ENCODE assay signal across 8 cellular contexts in the genomic region with DNA sequence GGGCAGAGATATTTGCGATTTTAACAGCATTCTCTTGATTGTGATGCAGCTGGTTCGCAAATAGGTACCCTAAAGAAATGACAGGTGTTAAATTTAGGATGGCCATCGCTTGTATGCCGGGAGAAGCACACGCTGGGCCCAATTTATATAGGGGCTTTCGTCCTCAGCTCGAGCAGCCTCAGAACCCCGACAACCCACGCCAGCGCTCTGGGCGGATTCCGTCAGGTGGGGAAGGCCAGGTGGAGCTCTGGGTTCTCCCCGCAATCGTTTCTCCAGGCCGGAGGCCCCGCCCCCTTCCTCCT. TPM values are rescaled to one million over a fixed set of nuclear protein-coding genes. Genes with fewer than 3 reads are reported as not detected.
A peak's percentile ranks its signal among the peaks of the same experiment; 100 is the strongest.
DNase-seq lines count a peak whose midpoint lies in the region; ATAC-seq and TF ChIP-seq lines count a peak whose summit lies in the region.

No MANE protein-coding gene starts in this region.

- H3K27me3 Mint-ChIP-seq in naive B cell: no peaks in the 10 kb centered on the region

- H3K4me1 Mint-ChIP-seq in naive B cell: peaks cover 26 to 31% (median 29%) of the 10 kb centered on the region in 3 donors

- H4K20me1 ChIP-seq in KMS-11 (ENCODE audit: insufficient read depth): no peaks in the 10 kb centered on the region

- peak overlapping the region; percentile 84 for H3K27ac ChIP-seq in KMS-11
- peak overlapping the region; percentile 87 for H3K27ac ChIP-seq in cingulate gyrus (ENCODE audit: low read depth, low read length)

- H2AFZ ChIP-seq in KMS-11 (ENCODE audit: low read depth): peak overlapping the region; percentile 64; the same call in 1 of the 2 replicates

- TF ChIP-seq CTCF in AG04449 (IDR thresholded peaks at IDR 0.05; ENCODE audit: insufficient read depth, low read length, missing control alignments) (no peak), KMS-11 (conservative IDR thresholded peaks at IDR 0.05; ENCODE audit: low read depth, low read length) (no peak)

- H3K4me3 Mint-ChIP-seq in naive B cell: peak overlapping the region; percentile 91 to 99 (median 98)

- ATAC-seq in naive B cell (ENCODE audit: low read depth in 2 of 2): no peak
- no peak for ATAC-seq in HG02759 (IDR thresholded peaks at IDR 0.05; ENCODE audit: unreplicated experiment)
- ATAC-seq in HG02588 (IDR thresholded peaks at IDR 0.05; ENCODE audit: unreplicated experiment): no peak

- H3K9ac ChIP-seq in KMS-11: peak overlapping the region; percentile 75; the same call in 1 of the 2 replicates

- peaks cover 34% of the 10 kb centered on the region for H3K79me2 ChIP-seq in KMS-11 (ENCODE audit: insufficient read depth, low read depth)

- CTCF ChIA-PET in AG04449 (lab: Yijun Ruan, JAX): interaction anchor here (1.0 to 1.8 kb wide), 2 partner anchors 10 to 231 kb away, joined by 3 to 8 read pairs; no protein-coding TSS in a partner anchor

- no peaks in the 10 kb centered on the region for H3K27me3 ChIP-seq in KMS-11 (ENCODE audit: insufficient read depth, low read depth)

- peaks cover 12% of the 10 kb centered on the region for H3K4me1 ChIP-seq in KMS-11 (ENCODE audit: low read depth, poor library complexity, severe bottlenecking)

- H3K36me3 Mint-ChIP-seq in naive B cell: peaks cover 5 to 28% of the 10 kb centered on the region in 2 donors

- H3K9me3 Mint-ChIP-seq in naive B cell: peaks cover 0 to 18% (median 10%) of the 10 kb centered on the region in 7 donors

- H3K4me2 ChIP-seq in KMS-11: peak overlapping the region; percentile 61

- peak overlapping the region; percentile 98 to 100 (median 100) for H3K27ac Mint-ChIP-seq in naive B cell

- H3K4me3 ChIP-seq in AG04449 (ENCODE audit: low read depth, low read length): peak overlapping the region; percentile 88
- no peak overlapping the region for H3K4me3 ChIP-seq in KMS-11 (IDR thresholded peaks at IDR 0.05; ENCODE audit: insufficient read depth, low read depth, low read length)

- no peaks in the 10 kb centered on the region for H3K36me3 ChIP-seq in KMS-11 (ENCODE audit: insufficient read depth)

- POLR2A ChIA-PET in AG04449 (lab: Yijun Ruan, JAX): interaction anchor here (0.9 to 1.2 kb wide), 3 partner anchors 11 to 16 kb away, joined by 4 to 5 read pairs (median 4); no protein-coding TSS in a partner anchor

- DNase-seq in AG04449 (ENCODE audit: low read depth, low spot score) (no peak), naive B cell (no peak), DMS79 treated with DMSO at 0.1 percent for 48 hours (lab: John Stamatoyannopoulos, UW) (no peak), NOMO-1 treated with DMSO at 0.1 percent for 48 hours (lab: John Stamatoyannopoulos, UW; ENCODE audit: unreplicated experiment) (no peak)

RNA-seq across cellular contexts. Expression of a gene that starts 0.3 kb away (rescaled TPM):
- polyA plus RNA-seq in naive B cell (ENCODE audit: low read depth in 6 of 6): 10 to 100 TPM; 30.9 to 46.2 (median 36.8) TPM
